In genomic region chr6:4451101-4451500, GRCh38 we compare ENCODE assay signal across 24 cellular contexts.
DNase-seq lines count a peak whose midpoint lies in the region; ATAC-seq, FAIRE-seq and TF ChIP-seq lines count a peak whose summit lies in the region.
"Had no signal": no experiment of that assay in that cellular context is flagged by ENCODE, and none has a peak within 500 bp of the region (broad histone marks: within the 10 kb centered on the region; RNA-seq: fewer than 3 reads in every experiment).

No MANE protein-coding gene starts in this region.

- no peaks in the 10 kb centered on the region for H3K36me3 ChIP-seq in endothelial cell of umbilical vein (ENCODE audit: control insufficient read depth in 2 of 2, extremely low read depth in 1 of 2, insufficient read depth in 2 of 2, low read length in 2 of 2)
- no peaks in the 10 kb centered on the region for H3K36me3 ChIP-seq in keratinocyte (ENCODE audit: control insufficient read depth in 2 of 2, extremely low read depth in 1 of 2, insufficient read depth in 2 of 2, low read length in 2 of 2)
- H3K36me3 ChIP-seq in trophoblast cell (ENCODE audit: control insufficient read depth in 1 of 2, insufficient read depth in 2 of 2, low read length in 2 of 2): no peaks in the 10 kb centered on the region
- H3K36me3 ChIP-seq: BE2C; BLaER1 treated with 17β-estradiol and CSF1 and Interleukin-3, amounts not matched to agents 10 nM and 100 nM had no signal

- no peaks in the 10 kb centered on the region for H4K20me1 ChIP-seq in endothelial cell of umbilical vein (replicated peaks; ENCODE audit: control insufficient read depth, extremely low read depth, insufficient read depth, low read length)
- no peaks in the 10 kb centered on the region for H4K20me1 ChIP-seq in keratinocyte (ENCODE audit: control insufficient read depth, extremely low read depth, insufficient read depth, low read length)
- H4K20me1 ChIP-seq: BLaER1 treated with 17β-estradiol and CSF1 and Interleukin-3, amounts not matched to agents 10 nM and 100 nM had no signal

- no peak overlapping the region for H3K14ac ChIP-seq in trophoblast cell (ENCODE audit: low read length)

- H4K12ac ChIP-seq in trophoblast cell (ENCODE audit: low read depth, low read length): no peak overlapping the region

- H3K79me1 ChIP-seq in trophoblast cell (ENCODE audit: low read length): no peaks in the 10 kb centered on the region

- no peak for TF ChIP-seq POLR2A in endothelial cell of umbilical vein (IDR thresholded peaks at IDR 0.05; ENCODE audit: low read depth, low read length)

- H3K18ac ChIP-seq in trophoblast cell (ENCODE audit: low read length): no peak overlapping the region

- DNase-seq in AG04449 (ENCODE audit: low read depth, low spot score) (peak; percentile 29), endothelial cell of umbilical vein (ENCODE audit: low read depth, low spot score) (no peak), keratinocyte (ENCODE audit: low read depth, low spot score) (no peak), trophoblast cell (peak; percentile 73 to 95), HPDE6-E6E7 (ENCODE audit: extremely low spot score) (no peak), NCI-H748 (lab: John Stamatoyannopoulos, UW; ENCODE audit: unreplicated experiment) (no peak)
- DNase-seq: AML-193; BE2C; CD4-positive, alpha-beta T cell; CD8-positive, alpha-beta memory T cell; DMS 273 treated with DMSO at 0.1 percent for 48 hours; DMS79; GF-D8; GOT3; HCEC 1CT had no signal

- H3K9ac ChIP-seq in endothelial cell of umbilical vein (replicated peaks; ENCODE audit: extremely low read depth, insufficient read depth, low read length) (no peak overlapping the region), keratinocyte (ENCODE audit: control insufficient read depth, extremely low read depth, insufficient read depth, low read length) (no peak overlapping the region), trophoblast cell (ENCODE audit: low read length) (no peak overlapping the region)
- H3K9ac ChIP-seq: BLaER1 treated with 17β-estradiol and CSF1 and Interleukin-3, amounts not matched to agents 10 nM and 100 nM had no signal

- CTCF ChIA-PET in AG04449 (lab: Yijun Ruan, JAX) (interaction anchor here (1.2 to 2.2 kb wide), 3 partner anchors 12 to 132 kb away, joined by 3 to 7 read pairs (median 5); no protein-coding TSS in a partner anchor), endothelial cell of umbilical vein (lab: Charles Lee) (interaction anchor here (1.1 to 2.7 kb wide), 2 partner anchors 8 to 15 kb away, joined by 3 to 7 read pairs; no protein-coding TSS in a partner anchor)

- H3K4ac ChIP-seq in trophoblast cell (ENCODE audit: low read depth, low read length): no peak overlapping the region

- intact Hi-C loops in endothelial cell of umbilical vein (cut with micrococcal nuclease): no loop called here

- TF ChIP-seq CTCF in AG04449 (IDR thresholded peaks at IDR 0.05; ENCODE audit: insufficient read depth, low read length, missing control alignments) (no peak), endothelial cell of umbilical vein (IDR thresholded peaks at IDR 0.05; ENCODE audit: extremely low read depth in 1 of 2, insufficient read depth in 1 of 2, low read depth in 1 of 2, low read length in 2 of 2) (no peak), keratinocyte (optimal IDR thresholded peaks at IDR 0.05 in 1 of 3, IDR thresholded peaks at IDR 0.05 in 1 of 3, conservative IDR thresholded peaks at IDR 0.05 in 1 of 3; ENCODE audit: extremely low read depth in 1 of 3, insufficient read depth in 2 of 3, low read length in 3 of 3) (no peak)

- ATAC-seq in HG02840 (IDR thresholded peaks at IDR 0.05; ENCODE audit: low FRiP score, unreplicated experiment) (no peak), GM18511 (IDR thresholded peaks at IDR 0.05; ENCODE audit: unreplicated experiment) (no peak)

- H3K4me2 ChIP-seq in endothelial cell of umbilical vein (ENCODE audit: insufficient read depth, low read length): no peak overlapping the region
- H3K4me2 ChIP-seq in keratinocyte (ENCODE audit: control insufficient read depth, extremely low read depth, insufficient read depth, low read depth, low read length): no peak overlapping the region
- H3K4me2 ChIP-seq in trophoblast cell (ENCODE audit: low read length): no peak overlapping the region
- H3K4me2 ChIP-seq: BLaER1 treated with 17β-estradiol and CSF1 and Interleukin-3, amounts not matched to agents 10 nM and 100 nM had no signal

- FAIRE-seq in endothelial cell of umbilical vein (lab: Jason Lieb, UNC) (peak; percentile 26), keratinocyte (lab: Jason Lieb, UNC) (peak; percentile 20)
- FAIRE-seq: A204.1, D721Med, GM12891, GM18507, H54 had no signal

- no peak overlapping the region for H2BK120ac ChIP-seq in trophoblast cell (ENCODE audit: insufficient read depth, low read length, poor library complexity)

- H2BK12ac ChIP-seq in trophoblast cell (ENCODE audit: low read length): no peak overlapping the region

- no peak overlapping the region for H2AFZ ChIP-seq in endothelial cell of umbilical vein (ENCODE audit: low read depth, low read length)
- H2AFZ ChIP-seq in keratinocyte (ENCODE audit: control insufficient read depth, low read length): no peak overlapping the region
- H2AFZ ChIP-seq in trophoblast cell (ENCODE audit: insufficient read depth, low read length, poor library complexity): no peak overlapping the region

- no peak overlapping the region for H3K27ac ChIP-seq in endothelial cell of umbilical vein (ENCODE audit: insufficient read depth, low read depth, low read length)
- H3K27ac ChIP-seq in keratinocyte (ENCODE audit: control insufficient read depth, insufficient read depth, low read length): no peak overlapping the region
- H3K27ac ChIP-seq in trophoblast cell (ENCODE audit: low read depth, low read length): peak overlapping the region; percentile 12
- H3K27ac ChIP-seq: 22Rv1; BLaER1 treated with 17β-estradiol and CSF1 and Interleukin-3, amounts not matched to agents 10 nM and 100 nM had no signal

- H3K9me1 ChIP-seq in endothelial cell of umbilical vein (replicated peaks; ENCODE audit: control insufficient read depth, extremely low read depth, insufficient read depth, low read length) (no peaks in the 10 kb centered on the region), keratinocyte (ENCODE audit: control insufficient read depth, extremely low read depth, insufficient read depth, low read length) (no peaks in the 10 kb centered on the region)

- H3K27me3 ChIP-seq in endothelial cell of umbilical vein (ENCODE audit: control insufficient read depth in 2 of 2, insufficient read depth in 2 of 2, low read length in 2 of 2) (no peaks in the 10 kb centered on the region), keratinocyte (ENCODE audit: control insufficient read depth, extremely low read depth, insufficient read depth, low read length) (no peaks in the 10 kb centered on the region), trophoblast cell (ENCODE audit: insufficient read depth, low read length) (no peaks in the 10 kb centered on the region)
- H3K27me3 ChIP-seq: BE2C; BLaER1 treated with 17β-estradiol and CSF1 and Interleukin-3, amounts not matched to agents 10 nM and 100 nM had no signal

- H3K4me1 ChIP-seq in endothelial cell of umbilical vein (ENCODE audit: control insufficient read depth, extremely low read depth, insufficient read depth, low read length) (no peaks in the 10 kb centered on the region), keratinocyte (ENCODE audit: control insufficient read depth, extremely low read depth, insufficient read depth, low read length) (peaks cover 3% of the 10 kb centered on the region), trophoblast cell (ENCODE audit: control insufficient read depth in 1 of 2, insufficient read depth in 2 of 2, low read length in 2 of 2) (no peaks in the 10 kb centered on the region)
- H3K4me1 ChIP-seq: BE2C had no signal

- no TSS peak for BruUV-seq in endothelial cell of umbilical vein (replicated peaks; lab: Mats Ljungman, UMichigan)

- H2BK5ac ChIP-seq in trophoblast cell (ENCODE audit: low read depth, low read length, poor library complexity): no peak overlapping the region

- H3K4me3 ChIP-seq in AG04449 (ENCODE audit: low read depth, low read length) (no peak overlapping the region), endothelial cell of umbilical vein (replicated peaks in 1 of 3; ENCODE audit: insufficient read depth in 1 of 3, low read depth in 1 of 3, low read length in 3 of 3) (no peak overlapping the region), keratinocyte (ENCODE audit: control insufficient read depth in 2 of 3, extremely low read depth in 1 of 3, insufficient read depth in 2 of 3, low read depth in 1 of 3, low read length in 3 of 3) (no peak overlapping the region), trophoblast cell (ENCODE audit: low read depth, low read length) (no peak overlapping the region)
- H3K4me3 ChIP-seq: BLaER1 treated with 17β-estradiol and CSF1 and Interleukin-3, amounts not matched to agents 10 nM and 100 nM had no signal

- WGBS in trophoblast cell (ENCODE audit: extremely low coverage, insufficient coverage, insufficient read length): no CpG with 5 or more reads among the region's 2 CpGs

- H3K9me3 ChIP-seq in endothelial cell of umbilical vein (replicated peaks; ENCODE audit: control insufficient read depth, insufficient read depth, low read length) (peaks cover 2% of the 10 kb centered on the region), keratinocyte (ENCODE audit: control insufficient read depth, low read depth, low read length) (no peaks in the 10 kb centered on the region), trophoblast cell (ENCODE audit: insufficient read depth, low read depth, low read length) (no peaks in the 10 kb centered on the region)
- H3K9me3 ChIP-seq: BE2C had no signal

- POLR2A ChIA-PET in AG04449 (lab: Yijun Ruan, JAX): no interaction called here
- POLR2A ChIA-PET in endothelial cell of umbilical vein (lab: Charles Lee): no interaction called here

- no peak overlapping the region for H2AK5ac ChIP-seq in trophoblast cell (ENCODE audit: low read length)

- no peak overlapping the region for H3K23ac ChIP-seq in trophoblast cell (ENCODE audit: low read length)

- no peaks in the 10 kb centered on the region for H3K79me2 ChIP-seq in endothelial cell of umbilical vein (ENCODE audit: control insufficient read depth, insufficient read depth, low read length)
- no peaks in the 10 kb centered on the region for H3K79me2 ChIP-seq in keratinocyte (ENCODE audit: control insufficient read depth, insufficient read depth, low read length)
- H3K79me2 ChIP-seq in trophoblast cell (ENCODE audit: control insufficient read depth, insufficient read depth, low read length, poor library complexity): no peaks in the 10 kb centered on the region

- dilution Hi-C loops in endothelial cell of umbilical vein (cut with MboI; ENCODE audit: extremely low pct_ligation_motif_present, low sequenced_read_pairs): no loop called here
- dilution Hi-C loops in keratinocyte (cut with MboI; ENCODE audit: extremely low pct_ligation_motif_present, low sequenced_read_pairs): no loop called here

- H4K91ac ChIP-seq in trophoblast cell (ENCODE audit: low read depth, low read length): no peak overlapping the region

- no peak overlapping the region for H4K8ac ChIP-seq in trophoblast cell (ENCODE audit: low read depth, low read length)

TF ChIP-seq in endothelial cell of umbilical vein, 7 proteins besides CTCF, POLR2A, EP300 and RAD21 (continues in another document):
- TF ChIP-seq MYC (IDR thresholded peaks at IDR 0.05; ENCODE audit: low read depth, low read length) (no peak), POLR2AphosphoS5 (IDR thresholded peaks at IDR 0.05; ENCODE audit: insufficient read depth, low read depth, low read length) (no peak), GATA2 (IDR thresholded peaks at IDR 0.05; ENCODE audit: insufficient read depth, insufficient read length, low read depth, low read length) (no peak)

Comparison
In these comparisons a context has a peak if more than half of its experiments do, and no peak if none do; other contexts are left out.
1. DNase-seq: peak in AG04449 (single experiment) and trophoblast cell (2 of 2); none in endothelial cell of umbilical vein (single experiment), keratinocyte (single experiment), HPDE6-E6E7 (single experiment) and NCI-H748 (single experiment).